In the genomic region with DNA sequence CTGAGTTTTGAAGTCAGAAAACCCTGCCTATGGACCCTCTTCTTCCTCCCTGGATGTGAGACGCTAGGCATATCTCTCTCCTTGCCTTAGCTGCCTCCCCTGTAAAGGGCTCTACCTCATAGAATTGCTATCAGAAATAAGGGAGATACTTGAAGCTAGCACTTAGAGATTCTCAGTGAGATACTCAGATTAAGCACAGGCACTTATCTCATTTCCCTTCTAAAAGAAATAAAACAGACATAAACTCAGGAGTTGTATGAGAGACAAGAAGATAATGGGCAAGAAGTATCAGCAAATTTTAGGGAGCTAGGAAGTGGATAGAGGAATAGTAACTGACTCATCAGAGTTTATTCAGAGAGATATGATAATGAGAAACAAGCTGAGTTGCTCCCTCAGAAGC, we compare ENCODE assay signal across 25 cellular contexts.
DNase-seq lines count a peak whose midpoint lies in the region; ATAC-seq and TF ChIP-seq lines count a peak whose summit lies in the region.
"Had no signal": no experiment of that assay in that cellular context is flagged by ENCODE, and none has a peak within 500 bp of the region (broad histone marks: within the 10 kb centered on the region; RNA-seq: fewer than 3 reads in every experiment).

No MANE protein-coding gene starts in this region.

- no peak for TF ChIP-seq CTCF in VCaP (conservative IDR thresholded peaks at IDR 0.05)
- TF ChIP-seq CTCF in nephron (IDR thresholded peaks at IDR 0.05; ENCODE audit: unreplicated experiment in 3 of 3): no peak
- no peak for TF ChIP-seq CTCF in osteocyte (IDR thresholded peaks at IDR 0.05)
- no peak for TF ChIP-seq CTCF in esophagus squamous epithelium (IDR thresholded peaks at IDR 0.05)

- H3K4ac ChIP-seq in mesenchymal stem cell (ENCODE audit: low read depth in 1 of 2, low read length in 2 of 2): no peak overlapping the region

- H2BK5ac ChIP-seq in mesenchymal stem cell (ENCODE audit: low read depth, low read length, poor library complexity, severe bottlenecking): no peak overlapping the region

- intact Hi-C loops in esophagus squamous epithelium (cut with DNase I): no loop called here

- H3K4me1 ChIP-seq in mesenchymal stem cell (ENCODE audit: control insufficient read depth, insufficient read depth, low read depth, low read length) (peaks cover 9% of the 10 kb centered on the region), esophagus squamous epithelium (peaks cover 0 to 30% (median 17%) of the 10 kb centered on the region in 3 donors)
- H3K4me1 ChIP-seq: BE2C had no signal

- H3K27ac Mint-ChIP-seq in nephron: peak overlapping the region in 2 of 3 experiments; percentile 6 to 46
- no peak overlapping the region for H3K27ac Mint-ChIP-seq in osteocyte (ENCODE audit: unreplicated experiment)
- no peak overlapping the region for H3K27ac Mint-ChIP-seq in activated naive CD4-positive, alpha-beta T cell treated with anti-CD3 and anti-CD28 coated beads, Interleukin-2, amount 50 U/mL, for 72 hours
- H3K27ac Mint-ChIP-seq: CD14-positive monocyte had no signal

- no peak overlapping the region for H2BK12ac ChIP-seq in mesenchymal stem cell (ENCODE audit: low read length in 2 of 2)

- no peak overlapping the region for H2BK120ac ChIP-seq in mesenchymal stem cell (ENCODE audit: low read depth, low read length)

- no peak overlapping the region for H3K4me2 ChIP-seq in mesenchymal stem cell (ENCODE audit: low read length, poor library complexity, severe bottlenecking)
- H3K4me2 ChIP-seq: BLaER1 had no signal

- H3K9ac ChIP-seq in mesenchymal stem cell (ENCODE audit: low read length): no peak overlapping the region
- H3K9ac ChIP-seq: BLaER1 had no signal

- H3K4me1 Mint-ChIP-seq in nephron (peaks cover 49% of the 10 kb centered on the region), osteocyte (ENCODE audit: unreplicated experiment) (peaks cover 15% of the 10 kb centered on the region)
- H3K4me1 Mint-ChIP-seq: CD14-positive monocyte; CD4-positive, alpha-beta memory T cell; CD4-positive, CD25-positive, alpha-beta regulatory T cell; CD8-positive, alpha-beta memory T cell had no signal

- no peaks in the 10 kb centered on the region for H3K36me3 ChIP-seq in mesenchymal stem cell (ENCODE audit: control insufficient read depth in 1 of 2, insufficient read depth in 2 of 2, low read depth in 1 of 2, low read length in 2 of 2)
- H3K36me3 ChIP-seq in esophagus squamous epithelium: no peaks in the 10 kb centered on the region
- H3K36me3 ChIP-seq: BE2C, BLaER1 had no signal

- no peak for TF ChIP-seq POLR2A in esophagus squamous epithelium (IDR thresholded peaks at IDR 0.05)

- H3K27me3 ChIP-seq in mesenchymal stem cell (ENCODE audit: control insufficient read depth in 1 of 2, insufficient read depth in 1 of 2, low read length in 2 of 2) (no peaks in the 10 kb centered on the region), esophagus squamous epithelium (no peaks in the 10 kb centered on the region)
- H3K27me3 ChIP-seq: BE2C, BLaER1 had no signal

- H3K4me3 Mint-ChIP-seq in nephron: no peak overlapping the region
- no peak overlapping the region for H3K4me3 Mint-ChIP-seq in osteocyte (ENCODE audit: unreplicated experiment)
- H3K4me3 Mint-ChIP-seq: CD14-positive monocyte; CD4-positive, alpha-beta memory T cell; CD4-positive, CD25-positive, alpha-beta regulatory T cell; CD8-positive, alpha-beta memory T cell had no signal

- H3K79me1 ChIP-seq in mesenchymal stem cell (replicated peaks; ENCODE audit: low read length, poor library complexity, severe bottlenecking): no peaks in the 10 kb centered on the region

- H3K9me3 Mint-ChIP-seq in nephron: peaks cover 3% of the 10 kb centered on the region
- no peaks in the 10 kb centered on the region for H3K9me3 Mint-ChIP-seq in osteocyte (ENCODE audit: unreplicated experiment)
- H3K9me3 Mint-ChIP-seq in activated naive CD4-positive, alpha-beta T cell treated with anti-CD3 and anti-CD28 coated beads, Interleukin-2, amount 50 U/mL, for 72 hours: no peaks in the 10 kb centered on the region
- H3K9me3 Mint-ChIP-seq: CD4-positive, CD25-positive, alpha-beta regulatory T cell; CD8-positive, alpha-beta memory T cell had no signal

- peak overlapping the region in 1 of 2 experiments; percentile 69 for H3K18ac ChIP-seq in mesenchymal stem cell (ENCODE audit: low read depth in 1 of 2, low read length in 2 of 2)

- H3K27me3 Mint-ChIP-seq in nephron (ENCODE audit: low read depth) (no peaks in the 10 kb centered on the region), osteocyte (ENCODE audit: unreplicated experiment) (no peaks in the 10 kb centered on the region)

- H3K14ac ChIP-seq in mesenchymal stem cell (ENCODE audit: low read length in 2 of 2): no peak overlapping the region

- H3K23ac ChIP-seq in mesenchymal stem cell (ENCODE audit: low read length in 2 of 2): no peak overlapping the region

- H3K4me3 ChIP-seq in mesenchymal stem cell (ENCODE audit: insufficient read depth in 1 of 2, low read depth in 1 of 2, low read length in 2 of 2): no peak overlapping the region
- H3K4me3 ChIP-seq in esophagus squamous epithelium: no peak overlapping the region
- H3K4me3 ChIP-seq: BLaER1, GM12878 had no signal

- H3K36me3 Mint-ChIP-seq in nephron (ENCODE audit: low read depth) (no peaks in the 10 kb centered on the region), osteocyte (ENCODE audit: unreplicated experiment) (no peaks in the 10 kb centered on the region)
- H3K36me3 Mint-ChIP-seq in activated naive CD4-positive, alpha-beta T cell treated with anti-CD3 and anti-CD28 coated beads, Interleukin-2, amount 50 U/mL, for 72 hours: no peaks in the 10 kb centered on the region
- H3K36me3 Mint-ChIP-seq: CD14-positive monocyte; CD4-positive, alpha-beta memory T cell; CD4-positive, CD25-positive, alpha-beta regulatory T cell; CD8-positive, alpha-beta memory T cell had no signal

- no peak overlapping the region for H4K91ac ChIP-seq in mesenchymal stem cell (ENCODE audit: low read length)

- no peak overlapping the region for H2BK15ac ChIP-seq in mesenchymal stem cell (ENCODE audit: low read depth, poor library complexity, severe bottlenecking)

- WGBS in mesenchymal stem cell: 40% methylated on average over 1 of the region's 1 CpG
- WGBS in esophagus squamous epithelium, 2 donors: 100% methylated on average over 1 of the region's 1 CpG; no CpG with 5 or more reads in 1 of the 2 donors

- no peak for ATAC-seq in activated naive CD4-positive, alpha-beta T cell treated with anti-CD3 and anti-CD28 coated beads, Interleukin-2, amount 50 U/mL, for 72 hours
- ATAC-seq in HG03025 (IDR thresholded peaks at IDR 0.05; ENCODE audit: low FRiP score, unreplicated experiment): no peak
- ATAC-seq: GM12878 had no signal

- H3K9me3 ChIP-seq in mesenchymal stem cell (ENCODE audit: control insufficient read depth, low read length) (no peaks in the 10 kb centered on the region), esophagus squamous epithelium (no peaks in the 10 kb centered on the region)
- H3K9me3 ChIP-seq: BE2C, BLaER1 had no signal

- no peak overlapping the region for H2AK5ac ChIP-seq in mesenchymal stem cell (ENCODE audit: low read length, severe bottlenecking)

- no peak overlapping the region for H4K8ac ChIP-seq in mesenchymal stem cell (ENCODE audit: low read length)

- DNase-seq in SK-N-DZ (ENCODE audit: low spot score): peak; percentile 32
- DNase-seq in mesenchymal stem cell: peak; percentile 7
- DNase-seq in osteocyte (ENCODE audit: extremely low spot score, unreplicated experiment): no peak
- no peak for DNase-seq in activated naive CD4-positive, alpha-beta T cell treated with anti-CD3 and anti-CD28 coated beads, Interleukin-2, amount 50 U/mL, for 72 hours (ENCODE audit: low spot score in 2 of 2)
- no peak for DNase-seq in esophagus squamous epithelium (lab: John Stamatoyannopoulos, UW)
- DNase-seq: 8988T; ACHN; BE2C; C1 segment of cervical spinal cord; CD4-positive, alpha-beta memory T cell; CD4-positive, CD25-positive, alpha-beta regulatory T cell; CD8-positive, alpha-beta memory T cell; COR-L47; DMS 273 treated with DMSO at 0.1 percent for 48 hours; DMS153; DMS79; DND-41; EL; GDM1 had no signal

- no peak overlapping the region for H2AFZ ChIP-seq in mesenchymal stem cell (ENCODE audit: low read depth, low read length)

- H3K27ac ChIP-seq in VCaP (0 out of 2 replicates have a peak overlapping the region, but pooled peaks have one; percentile 68), mesenchymal stem cell (ENCODE audit: low read length, poor library complexity, severe bottlenecking) (no peak overlapping the region), esophagus squamous epithelium (no peak overlapping the region)
- H3K27ac ChIP-seq: BLaER1 had no signal

Comparison
In these comparisons a context has a peak if more than half of its experiments do, and no peak if none do; other contexts are left out.
1. DNase-seq: peak in SK-N-DZ (single experiment) and mesenchymal stem cell (single experiment); none in osteocyte (single experiment), activated naive CD4-positive, alpha-beta T cell treated with anti-CD3 and anti-CD28 coated beads, Interleukin-2, amount 50 U/mL, for 72 hours (0 of 2) and esophagus squamous epithelium (single experiment).
2. H3K27ac Mint-ChIP-seq: peak in nephron (2 of 3); none in osteocyte (single experiment) and activated naive CD4-positive, alpha-beta T cell treated with anti-CD3 and anti-CD28 coated beads, Interleukin-2, amount 50 U/mL, for 72 hours (0 of 2).